In genomic region chr18:76984193-76985155, GRCh38 we compare ENCODE assay signal across 13 cellular contexts.
"Had no signal": no experiment of that assay in that cellular context is flagged by ENCODE, and none has a peak within 500 bp of the region (broad histone marks: within the 10 kb centered on the region; RNA-seq: fewer than 3 reads in every experiment).

No MANE protein-coding gene starts in this region.

- H3K36me3 ChIP-seq: SJCRH30, upper lobe of left lung had no signal

- H3K9ac ChIP-seq: parathyroid adenoma had no signal

- H3K9me3 Mint-ChIP-seq: activated naive CD4-positive, alpha-beta T cell treated with anti-CD3 and anti-CD28 coated beads, Interleukin-2, amount 10 ng/mL, durations not matched to agents 7 days and 5 days; immature natural killer cell; neural crest cell had no signal

- H3K27ac ChIP-seq: SJCRH30, upper lobe of left lung had no signal

- H3K4me2 ChIP-seq: smooth muscle cell had no signal

- H3K4me3 Mint-ChIP-seq: activated naive CD4-positive, alpha-beta T cell treated with anti-CD3 and anti-CD28 coated beads, Interleukin-2, amount 10 ng/mL, durations not matched to agents 7 days and 5 days; immature natural killer cell; neural crest cell had no signal

- H3K27me3 ChIP-seq: SJCRH30, upper lobe of left lung had no signal

- ATAC-seq: left colon had no signal

- H3K4me1 ChIP-seq: SJCRH30 had no signal

- DNase-seq: activated naive CD4-positive, alpha-beta T cell treated with anti-CD3 and anti-CD28 coated beads, Interleukin-2, amount 10 ng/mL, durations not matched to agents 7 days and 5 days; caudate nucleus; immature natural killer cell; left colon; mesendoderm; retina; SJCRH30; stimulated activated naive CD4-positive, alpha-beta T cell; SW 1271; upper lobe of left lung had no signal

- H3K9me3 ChIP-seq: SJCRH30, upper lobe of left lung had no signal

- H3K36me3 Mint-ChIP-seq: activated naive CD4-positive, alpha-beta T cell treated with anti-CD3 and anti-CD28 coated beads, Interleukin-2, amount 10 ng/mL, durations not matched to agents 7 days and 5 days had no signal

- H3K27ac Mint-ChIP-seq: activated naive CD4-positive, alpha-beta T cell treated with anti-CD3 and anti-CD28 coated beads, Interleukin-2, amount 10 ng/mL, durations not matched to agents 7 days and 5 days; immature natural killer cell had no signal

- H3K4me3 ChIP-seq: SJCRH30, smooth muscle cell, upper lobe of left lung had no signal
